ENCODE assay signal across 26 cellular contexts in the genomic region with DNA sequence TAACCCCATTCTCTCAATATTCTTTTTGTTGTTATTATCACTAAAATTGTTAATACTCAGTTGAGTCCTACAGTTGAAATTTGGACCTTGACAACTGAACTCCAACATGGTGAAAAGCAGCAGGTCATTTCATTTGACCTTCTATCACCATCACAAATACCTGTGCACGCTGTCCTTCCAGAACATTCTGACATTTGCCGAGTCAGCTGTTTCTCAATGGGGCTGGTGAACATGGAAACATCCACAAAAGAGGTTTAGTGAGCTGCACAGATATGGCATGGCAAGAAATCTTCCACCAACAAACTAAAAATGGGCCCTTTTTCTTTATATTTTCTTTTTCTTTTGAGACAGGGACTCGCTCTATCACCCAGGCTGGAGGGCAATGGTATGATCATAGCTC.
DNase-seq lines count a peak whose midpoint lies in the region; ATAC-seq, FAIRE-seq and TF ChIP-seq lines count a peak whose summit lies in the region.
"Had no signal": no experiment of that assay in that cellular context is flagged by ENCODE, and none has a peak within 500 bp of the region (broad histone marks: within the 10 kb centered on the region; RNA-seq: fewer than 3 reads in every experiment).

No MANE protein-coding gene starts in this region.

- ATAC-seq in HG02840 (IDR thresholded peaks at IDR 0.05; ENCODE audit: low FRiP score, unreplicated experiment) (no peak), omental fat pad (ENCODE audit: low FRiP score) (no peak)
- ATAC-seq: GM23338 had no signal

- no peak overlapping the region for H2AFZ ChIP-seq in PC-9
- H2AFZ ChIP-seq: GM23338 had no signal

- CTCF ChIA-PET in PC-9 (lab: Charles Lee): no interaction called here

- TF ChIP-seq CTCF in CD14-positive monocyte (IDR thresholded peaks at IDR 0.05) (no peak), PC-9 (conservative IDR thresholded peaks at IDR 0.05) (no peak), mesothelial cell of epicardium (IDR thresholded peaks at IDR 0.05; ENCODE audit: unreplicated experiment) (no peak), suprapubic skin (IDR thresholded peaks at IDR 0.05) (no peak), omental fat pad (IDR thresholded peaks at IDR 0.05) (no peak)

- H3K4me3 Mint-ChIP-seq in CD14-positive monocyte (no peak overlapping the region), mesothelial cell of epicardium (no peak overlapping the region)
- H3K4me3 Mint-ChIP-seq: activated naive CD4-positive, alpha-beta T cell treated with anti-CD3 and anti-CD28 coated beads for 36 hours; CD4-positive, alpha-beta T cell; GM23338 had no signal

- 96% methylated on average over 3 of the region's 3 CpGs for WGBS in suprapubic skin

- H3K4me1 Mint-ChIP-seq in CD14-positive monocyte (peaks cover 83% of the 10 kb centered on the region), mesothelial cell of epicardium (peaks cover 44% of the 10 kb centered on the region)

- POLR2A ChIA-PET in PC-9 (lab: Charles Lee; ENCODE audit: unreplicated experiment): no interaction called here

- no peaks in the 10 kb centered on the region for H3K9me2 ChIP-seq in PC-9 (ENCODE audit: insufficient read depth)

- no peak for FAIRE-seq in urothelium cell line (lab: Jason Lieb, UNC)
- FAIRE-seq: GM12892, small intestine had no signal

- H3K27me3 Mint-ChIP-seq in CD14-positive monocyte (ENCODE audit: low read depth in 3 of 3) (no peaks in the 10 kb centered on the region), mesothelial cell of epicardium (ENCODE audit: low read depth) (no peaks in the 10 kb centered on the region)
- H3K27me3 Mint-ChIP-seq: CD4-positive, alpha-beta T cell had no signal

- BruUV-seq in PC-9 (replicated peaks; lab: Mats Ljungman, UMichigan): no TSS peak

- intact Hi-C loops in CD14-positive monocyte (cut with micrococcal nuclease) (loop anchor here in 1 of 2 donors (10.0 kb wide), 1 partner anchor 53 kb away; no protein-coding TSS in a partner anchor), PC-9 (cut with micrococcal nuclease; ENCODE audit: unreplicated experiment) (no loop called here)

- no peaks in the 10 kb centered on the region for H4K20me1 ChIP-seq in PC-9 (ENCODE audit: insufficient read depth)

- no peaks in the 10 kb centered on the region for H3K9me3 ChIP-seq in PC-9 (ENCODE audit: insufficient read depth, low read depth)
- H3K9me3 ChIP-seq in suprapubic skin: no peaks in the 10 kb centered on the region
- H3K9me3 ChIP-seq: Peyer's patch had no signal

- H3K9me3 Mint-ChIP-seq in CD14-positive monocyte (peaks cover 0 to 4% (median 0%) of the 10 kb centered on the region in 7 donors), mesothelial cell of epicardium (peaks cover 3% of the 10 kb centered on the region)
- H3K9me3 Mint-ChIP-seq: activated naive CD4-positive, alpha-beta T cell treated with anti-CD3 and anti-CD28 coated beads for 36 hours; CD4-positive, alpha-beta T cell; GM23338 had no signal

- H3K79me2 ChIP-seq in PC-9 (ENCODE audit: low read depth): no peaks in the 10 kb centered on the region

- DNase-seq in CD14-positive monocyte (ENCODE audit: low spot score) (no peak), PC-9 (no peak), mesothelial cell of epicardium (ENCODE audit: low spot score in 2 of 2, unreplicated experiment in 2 of 2) (no peak), suprapubic skin (ENCODE audit: low spot score in 2 of 2) (no peak), urothelium cell line (ENCODE audit: low spot score) (no peak), omental fat pad (ENCODE audit: low spot score) (no peak)
- no peak for DNase-seq in activated naive CD4-positive, alpha-beta T cell (lab: John Stamatoyannopoulos, UW)
- DNase-seq: activated CD4-positive, alpha-beta T cell treated with anti-CD3 and anti-CD28 coated beads, Interleukin-2, amount 50 U/mL, for 1 hour; activated naive CD4-positive, alpha-beta T cell treated with anti-CD3 and anti-CD28 coated beads for 36 hours; activated T-cell treated with anti-CD3 and anti-CD28 coated beads, Interleukin-2, amount 50 U/mL, for 48 hours; brain microvascular endothelial cell; CD4-positive, alpha-beta T cell; effector CD4-positive, alpha-beta T cell; head of caudate nucleus; NCI-H1105 treated with DMSO at 0.1 percent for 48 hours; NCI-H2029 treated with DMSO at 0.1 percent for 48 hours; NCI-H69; Peyer's patch; small intestine; stimulated activated CD4-positive, alpha-beta T cell treated with anti-CD3 and anti-CD28 coated beads, Interleukin-1b, Interleukin-23, amount 100 ng/mL, for 48 hours; stimulated activated CD8-positive, alpha-beta memory T cell treated with anti-CD3 and anti-CD28 coated beads, Interleukin-4, amount 100 ng/mL, for 48 hours; T1000 had no signal

- no peak overlapping the region for H3K27ac ChIP-seq in PC-9
- peak overlapping the region; percentile 64 for H3K27ac ChIP-seq in suprapubic skin
- H3K27ac ChIP-seq: brain microvascular endothelial cell, epithelial cell of prostate had no signal

- H3K4me2 ChIP-seq in PC-9: peak overlapping the region; percentile 30
- H3K4me2 ChIP-seq: GM23338 had no signal

- H3K36me3 ChIP-seq in PC-9 (ENCODE audit: low read depth): no peaks in the 10 kb centered on the region
- no peaks in the 10 kb centered on the region for H3K36me3 ChIP-seq in suprapubic skin
- H3K36me3 ChIP-seq: brain microvascular endothelial cell, Peyer's patch had no signal

- no peak for TF ChIP-seq EP300 in suprapubic skin (IDR thresholded peaks at IDR 0.05)

- H3K27me3 ChIP-seq in PC-9 (ENCODE audit: insufficient read depth, low read depth) (no peaks in the 10 kb centered on the region), suprapubic skin (no peaks in the 10 kb centered on the region)
- H3K27me3 ChIP-seq: brain microvascular endothelial cell, Peyer's patch had no signal

- no peak overlapping the region for H3K4me3 ChIP-seq in PC-9
- H3K4me3 ChIP-seq in suprapubic skin: no peak overlapping the region
- H3K4me3 ChIP-seq: GM23338, Peyer's patch had no signal

- H3K27ac Mint-ChIP-seq in CD14-positive monocyte (peak overlapping the region in 5 of 7 donors; percentile 5 to 85 (median 67)), mesothelial cell of epicardium (peak overlapping the region; percentile 66)
- H3K27ac Mint-ChIP-seq: activated naive CD4-positive, alpha-beta T cell treated with anti-CD3 and anti-CD28 coated beads for 36 hours; CD4-positive, alpha-beta T cell; GM23338 had no signal

- peaks cover 29% of the 10 kb centered on the region for H3K4me1 ChIP-seq in PC-9 (replicated peaks; ENCODE audit: insufficient read depth)
- peaks cover 38% of the 10 kb centered on the region for H3K4me1 ChIP-seq in suprapubic skin
- H3K4me1 ChIP-seq: Peyer's patch had no signal

- H3K36me3 Mint-ChIP-seq in CD14-positive monocyte: peaks cover 11 to 20% of the 10 kb centered on the region in 2 donors
- peaks cover under 1% of the 10 kb centered on the region for H3K36me3 Mint-ChIP-seq in mesothelial cell of epicardium

- TF ChIP-seq POLR2A in suprapubic skin (IDR thresholded peaks at IDR 0.05): no peak

- H3F3A ChIP-seq in PC-9 (ENCODE audit: insufficient read depth, low read depth): peaks cover 8% of the 10 kb centered on the region; the same call in 1 of the 2 replicates
